In genomic region chr14:51860836-51861583, GRCh38 we compare ENCODE assay signal across 8 cellular contexts. TPM values are rescaled to one million over a fixed set of nuclear protein-coding genes. Genes with fewer than 3 reads are reported as not detected.
A peak's percentile ranks its signal among the peaks of the same experiment; 100 is the strongest.
DNase-seq lines count a peak whose midpoint lies in the region; FAIRE-seq and TF ChIP-seq lines count a peak whose summit lies in the region.

No MANE protein-coding gene starts in this region.

- no peak for TF ChIP-seq CTCF in bronchial epithelial cell (IDR thresholded peaks at IDR 0.05; ENCODE audit: insufficient read depth, low read length, severe bottlenecking)
- no peak for TF ChIP-seq CTCF in mesothelial cell of epicardium (IDR thresholded peaks at IDR 0.05; ENCODE audit: unreplicated experiment)

- DNase-seq in NCI-H82 (lab: John Stamatoyannopoulos, UW), result peak; percentile 30
- DNase-seq in NCI-H82 treated with DMSO at 0.1 percent for 48 hours (lab: John Stamatoyannopoulos, UW; ENCODE audit: unreplicated experiment), result no peak
- no peak for DNase-seq in MG63
- peak; percentile 59 for DNase-seq in bronchial epithelial cell (ENCODE audit: low read depth)
- DNase-seq in mesothelial cell of epicardium (ENCODE audit: low spot score in 2 of 2, unreplicated experiment in 2 of 2), result no peak
- DNase-seq in stimulated activated CD4-positive, alpha-beta T cell treated with anti-CD3 and anti-CD28 coated beads, Interleukin-4, amount 100 ng/mL, for 24 hours, result no peak
- no peak for DNase-seq in activated gamma-delta T cell (lab: John Stamatoyannopoulos, UW)
- no peak for DNase-seq in H4 (ENCODE audit: low spot score)

- FAIRE-seq in bronchial epithelial cell (lab: Jason Lieb, UNC), result no peak

- no peaks in the 10 kb centered on the region for H3K9me3 ChIP-seq in MG63

- H3K27me3 Mint-ChIP-seq in mesothelial cell of epicardium (ENCODE audit: low read depth), result peaks cover 46% of the 10 kb centered on the region

- peak overlapping the region; percentile 76 for H3K4me3 Mint-ChIP-seq in mesothelial cell of epicardium

- H3K9me3 Mint-ChIP-seq in mesothelial cell of epicardium, result peaks cover 4% of the 10 kb centered on the region

- no peaks in the 10 kb centered on the region for H3K36me3 Mint-ChIP-seq in mesothelial cell of epicardium

- H3K4me1 Mint-ChIP-seq in mesothelial cell of epicardium, result peaks cover 42% of the 10 kb centered on the region

- H3K27ac Mint-ChIP-seq in mesothelial cell of epicardium, result peak overlapping the region; percentile 88

- peak overlapping the region; percentile 49 for H3K4me3 ChIP-seq in MG63
- peak overlapping the region; percentile 10 for H3K4me3 ChIP-seq in bronchial epithelial cell (ENCODE audit: low read depth, low read length)

- H3K36me3 ChIP-seq in MG63 (no peaks in the 10 kb centered on the region), bronchial epithelial cell (ENCODE audit: control insufficient read depth, insufficient read depth, low read length) (no peaks in the 10 kb centered on the region)

- H3K27me3 ChIP-seq in MG63, result no peaks in the 10 kb centered on the region
- peaks cover 2% of the 10 kb centered on the region for H3K27me3 ChIP-seq in bronchial epithelial cell (ENCODE audit: control insufficient read depth, insufficient read depth, low read length)

RNA-seq across cellular contexts. Expression of gene GNG2, which starts 0.6 kb away (rescaled TPM):
- total RNA-seq in MG63 (2014; rRNA removed; shearing (Covaris generic); ENCODE audit: low replicate concordance), result 5.4 and 6.9 TPM in 2 replicates
- total RNA-seq in bronchial epithelial cell (not detected in 2 replicates), mesothelial cell of epicardium (47.2 to 56.2 TPM (median 52.4 TPM) in 3 replicates)
- total RNA-seq in H4 (2014; rRNA removed; shearing (Covaris generic)), result 22.1 and 32.3 TPM in 2 replicates

Comparison
In these comparisons a context has a peak if more than half of its experiments do, and no peak if none do; other contexts are left out.
1. DNase-seq: peak in NCI-H82 (single experiment) and bronchial epithelial cell (single experiment); none in NCI-H82 treated with DMSO at 0.1 percent for 48 hours (single experiment), MG63 (single experiment), mesothelial cell of epicardium (0 of 2), stimulated activated CD4-positive, alpha-beta T cell treated with anti-CD3 and anti-CD28 coated beads, Interleukin-4, amount 100 ng/mL, for 24 hours (single experiment), activated gamma-delta T cell (single experiment) and H4 (single experiment).